Comparison of ENCODE assay signal across 8 cellular contexts in the genomic region with DNA sequence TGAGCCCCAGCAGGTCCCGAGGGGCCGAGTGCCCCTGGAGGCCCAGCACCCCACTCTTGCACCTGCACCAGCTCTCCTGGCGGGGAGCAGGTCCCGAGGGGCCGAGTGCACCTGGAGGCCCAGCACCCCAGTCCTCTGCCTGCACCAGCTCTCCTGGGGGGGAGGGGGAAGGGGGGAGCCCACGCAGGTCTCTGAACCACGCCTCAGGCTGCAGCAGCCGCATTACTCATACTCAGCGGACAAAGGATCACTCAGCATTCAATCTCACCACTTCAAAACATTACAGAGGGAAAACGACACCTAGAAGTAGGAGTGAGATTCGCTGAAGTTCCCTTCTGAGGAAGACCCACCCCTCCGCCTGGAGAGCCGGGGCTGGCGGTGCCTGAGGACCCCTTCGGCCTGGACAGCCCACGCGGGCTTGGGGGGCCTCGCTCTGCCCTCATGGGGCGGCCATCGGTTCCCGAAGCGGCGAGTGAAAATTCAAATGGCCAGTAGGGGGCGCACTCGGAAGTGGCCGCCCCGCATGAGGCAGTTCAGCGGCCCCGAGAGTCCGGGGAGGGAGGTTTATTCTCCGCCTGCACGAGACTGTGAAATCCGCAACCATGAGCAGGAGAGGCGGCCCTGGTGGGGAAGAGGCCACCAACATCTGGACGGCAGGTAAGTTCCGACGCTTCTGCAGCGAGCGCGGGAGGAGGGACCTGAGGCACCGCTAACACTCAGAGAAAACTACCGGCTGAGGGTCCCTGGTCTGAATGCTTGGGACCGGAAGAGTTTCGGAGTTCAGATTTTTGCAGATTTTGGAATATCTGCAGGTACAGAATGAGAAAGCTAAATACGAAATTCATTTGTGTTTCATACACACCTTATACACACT. TPM values are rescaled to one million over a fixed set of nuclear protein-coding genes. Genes with fewer than 3 reads are reported as not detected.
DNase-seq lines count a peak whose midpoint lies in the region; ATAC-seq, FAIRE-seq and TF ChIP-seq lines count a peak whose summit lies in the region.

No MANE protein-coding gene starts in this region.

- no peaks in the 10 kb centered on the region for H3K27me3 ChIP-seq in esophagus (ENCODE audit: control insufficient read depth in 1 of 2, insufficient read depth in 2 of 2, low read length in 2 of 2)
- H3K27me3 ChIP-seq in muscle layer of colon (ENCODE audit: control insufficient read depth in 1 of 2, insufficient read depth in 2 of 2, low read length in 2 of 2) = no peaks in the 10 kb centered on the region

- POLR2A ChIA-PET in A549 (lab: Yijun Ruan, JAX) = interaction anchor here (1.0 kb wide), 1 partner anchor 37 kb away, joined by 3 read pairs; no protein-coding TSS in a partner anchor

- H3K9me3 ChIP-seq in A549 (no peaks in the 10 kb centered on the region), esophagus (ENCODE audit: control insufficient read depth in 2 of 2, insufficient read depth in 1 of 2, low read depth in 1 of 2, low read length in 1 of 2) (no peaks in the 10 kb centered on the region), muscle layer of colon (ENCODE audit: low read length) (no peaks in the 10 kb centered on the region)

- no peak for TF ChIP-seq POLR2A in A549 (IDR thresholded peaks at IDR 0.05; ENCODE audit: low read length)

- WGBS in A549 (ENCODE audit: missing lambda C conversion rate) = 22% methylated on average over 29 of the region's 45 CpGs
- 8 to 10% methylated on average over 45 of the region's 45 CpGs for WGBS in esophagus, 2 donors

- no peak overlapping the region for H3K9ac ChIP-seq in muscle layer of colon (ENCODE audit: low read length)

- peak; percentile 94 for TF ChIP-seq CTCF in A549 (IDR thresholded peaks at IDR 0.05)

- DNase-seq in A549 (ENCODE audit: low read depth in 1 of 2, low spot score in 1 of 2) (peak; percentile 53 to 92), NOMO-1 treated with dmso at 0.1 percent for 144 hours (lab: John Stamatoyannopoulos, UW; ENCODE audit: unreplicated experiment) (peak; percentile 25), activated T-cell treated with anti-CD3 and anti-CD28 coated beads for 4 hours (peak; percentile 54)
- peak; percentile 50 to 56 for DNase-seq in stimulated activated CD8-positive, alpha-beta memory T cell treated with anti-CD3 and anti-CD28 coated beads, Interleukin-7, amount 100 ng/mL, for 48 hours (ENCODE audit: extremely low read depth in 1 of 2, low read depth in 1 of 2)

- H3K4me2 ChIP-seq in A549 = peak overlapping the region; percentile 79

- TF ChIP-seq RAD21 in A549 (conservative IDR thresholded peaks at IDR 0.05 in 1 of 2, IDR thresholded peaks at IDR 0.05 in 1 of 2) = peak; percentile 53 to 61

- TF ChIP-seq EP300 in A549 (IDR thresholded peaks at IDR 0.05) = no peak

- H3K4me1 ChIP-seq in A549 (peaks cover 21% of the 10 kb centered on the region), esophagus (ENCODE audit: control insufficient read depth in 2 of 2, insufficient read depth in 2 of 2, low read length in 1 of 2) (peaks cover 0 to 13% of the 10 kb centered on the region in 2 donors), muscle layer of colon (ENCODE audit: insufficient read depth, low read length) (peaks cover 24% of the 10 kb centered on the region)

- H3K36me3 ChIP-seq in esophagus (ENCODE audit: control insufficient read depth in 2 of 2, insufficient read depth in 2 of 2, low read length in 1 of 2) = peaks cover 0 to 2% of the 10 kb centered on the region in 2 donors
- no peaks in the 10 kb centered on the region for H3K36me3 ChIP-seq in muscle layer of colon (ENCODE audit: insufficient read depth, low read length)

- ATAC-seq in A549 = peak; percentile 87 to 91
- ATAC-seq in GM18517 (IDR thresholded peaks at IDR 0.05; ENCODE audit: unreplicated experiment) = peak; percentile 76
- peak; percentile 68 for ATAC-seq in HG03039 (IDR thresholded peaks at IDR 0.05; ENCODE audit: unreplicated experiment)

- FAIRE-seq in A549 (lab: Jason Lieb, UNC) = no peak

- H3K4me3 ChIP-seq in A549 = peak overlapping the region; percentile 18; the same call in 1 of the 3 replicates
- peak overlapping the region; percentile 30 to 31 for H3K4me3 ChIP-seq in esophagus (ENCODE audit: low read depth in 1 of 2, low read length in 2 of 2)
- peak overlapping the region; percentile 44 to 77 for H3K4me3 ChIP-seq in muscle layer of colon (ENCODE audit: low read depth in 1 of 2, low read length in 2 of 2)

- CTCF ChIA-PET in A549 (lab: Yijun Ruan, JAX) = interaction anchor here (0.6 to 9.7 kb wide), 40 partner anchors 8 to 189 kb away, joined by 3 to 102 read pairs (median 4); a partner anchor contains a TSS

- H3K27ac ChIP-seq in A549 (peak overlapping the region; percentile 60 to 85), esophagus (ENCODE audit: low read depth in 2 of 2, low read length in 1 of 2) (peak overlapping the region in 1 of 2 donors; percentile 24), muscle layer of colon (ENCODE audit: low read depth, low read length) (peak overlapping the region; percentile 48)

TF ChIP-seq in A549, 52 proteins besides CTCF, POLR2A, EP300 and RAD21:
- TF ChIP-seq CBX8 (IDR thresholded peaks at IDR 0.05) (no peak), CHD4 (IDR thresholded peaks at IDR 0.05; ENCODE audit: borderline replicate concordance) (no peak), BHLHE40 (IDR thresholded peaks at IDR 0.05; ENCODE audit: low read depth, low read length) (0 out of 2 replicates have a peak, but pooled peaks have one; percentile 17), GATA3 (IDR thresholded peaks at IDR 0.05; ENCODE audit: borderline replicate concordance) (no peak), JUNB (IDR thresholded peaks at IDR 0.05) (no peak), HDAC2 (IDR thresholded peaks at IDR 0.05) (no peak), RNF2 (IDR thresholded peaks at IDR 0.05; ENCODE audit: borderline replicate concordance, low read depth) (no peak), NPAS2 (CRISPR knock-in tag; IDR thresholded peaks at IDR 0.05; ENCODE audit: borderline replicate concordance) (no peak), HEYL (CRISPR knock-in tag; IDR thresholded peaks at IDR 0.05) (no peak), EHF (CRISPR knock-in tag; IDR thresholded peaks at IDR 0.05) (no peak), RFX5 (IDR thresholded peaks at IDR 0.05) (no peak), SMC3 (IDR thresholded peaks at IDR 0.05) (peak; percentile 71), ZC3H11A (IDR thresholded peaks at IDR 0.05) (no peak)
- TF ChIP-seq, protein P1, sequence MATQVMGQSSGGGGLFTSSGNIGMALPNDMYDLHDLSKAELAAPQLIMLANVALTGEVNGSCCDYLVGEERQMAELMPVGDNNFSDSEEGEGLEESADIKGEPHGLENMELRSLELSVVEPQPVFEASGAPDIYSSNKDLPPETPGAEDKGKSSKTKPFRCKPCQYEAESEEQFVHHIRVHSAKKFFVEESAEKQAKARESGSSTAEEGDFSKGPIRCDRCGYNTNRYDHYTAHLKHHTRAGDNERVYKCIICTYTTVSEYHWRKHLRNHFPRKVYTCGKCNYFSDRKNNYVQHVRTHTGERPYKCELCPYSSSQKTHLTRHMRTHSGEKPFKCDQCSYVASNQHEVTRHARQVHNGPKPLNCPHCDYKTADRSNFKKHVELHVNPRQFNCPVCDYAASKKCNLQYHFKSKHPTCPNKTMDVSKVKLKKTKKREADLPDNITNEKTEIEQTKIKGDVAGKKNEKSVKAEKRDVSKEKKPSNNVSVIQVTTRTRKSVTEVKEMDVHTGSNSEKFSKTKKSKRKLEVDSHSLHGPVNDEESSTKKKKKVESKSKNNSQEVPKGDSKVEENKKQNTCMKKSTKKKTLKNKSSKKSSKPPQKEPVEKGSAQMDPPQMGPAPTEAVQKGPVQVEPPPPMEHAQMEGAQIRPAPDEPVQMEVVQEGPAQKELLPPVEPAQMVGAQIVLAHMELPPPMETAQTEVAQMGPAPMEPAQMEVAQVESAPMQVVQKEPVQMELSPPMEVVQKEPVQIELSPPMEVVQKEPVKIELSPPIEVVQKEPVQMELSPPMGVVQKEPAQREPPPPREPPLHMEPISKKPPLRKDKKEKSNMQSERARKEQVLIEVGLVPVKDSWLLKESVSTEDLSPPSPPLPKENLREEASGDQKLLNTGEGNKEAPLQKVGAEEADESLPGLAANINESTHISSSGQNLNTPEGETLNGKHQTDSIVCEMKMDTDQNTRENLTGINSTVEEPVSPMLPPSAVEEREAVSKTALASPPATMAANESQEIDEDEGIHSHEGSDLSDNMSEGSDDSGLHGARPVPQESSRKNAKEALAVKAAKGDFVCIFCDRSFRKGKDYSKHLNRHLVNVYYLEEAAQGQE (IDR thresholded peaks at IDR 0.05) = no peak
- TF ChIP-seq, protein P2, sequence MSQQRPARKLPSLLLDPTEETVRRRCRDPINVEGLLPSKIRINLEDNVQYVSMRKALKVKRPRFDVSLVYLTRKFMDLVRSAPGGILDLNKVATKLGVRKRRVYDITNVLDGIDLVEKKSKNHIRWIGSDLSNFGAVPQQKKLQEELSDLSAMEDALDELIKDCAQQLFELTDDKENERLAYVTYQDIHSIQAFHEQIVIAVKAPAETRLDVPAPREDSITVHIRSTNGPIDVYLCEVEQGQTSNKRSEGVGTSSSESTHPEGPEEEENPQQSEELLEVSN (IDR thresholded peaks at IDR 0.05; ENCODE audit: borderline replicate concordance, low read depth) = peak; percentile 70; the same call in 1 of the 2 replicates
- TF ChIP-seq, protein P3, sequence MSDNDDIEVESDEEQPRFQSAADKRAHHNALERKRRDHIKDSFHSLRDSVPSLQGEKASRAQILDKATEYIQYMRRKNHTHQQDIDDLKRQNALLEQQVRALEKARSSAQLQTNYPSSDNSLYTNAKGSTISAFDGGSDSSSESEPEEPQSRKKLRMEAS (IDR thresholded peaks at IDR 0.05) = peak; percentile 64

RNA-seq across cellular contexts. Expression of a gene that starts 1.1 kb away (rescaled TPM):
- 0.23 and 0.30 TPM in 2 replicates for polyA plus RNA-seq in A549 (2011; rRNA removed)
- polyA plus RNA-seq in A549 (2012; cell fraction: cytosol; rRNA removed) = 0.46 and 0.70 TPM in 2 replicates
- polyA plus RNA-seq in A549 (2012; cell fraction: nucleus; rRNA removed) = 0.72 and 0.91 TPM in 2 replicates
- polyA plus RNA-seq in A549 (2017; fragmentation: RNase III; extraction: RNeasy Plus Mini Kit Qiagen cat#74134 plus additional on column Dnase treatment) = 0.50 to 0.80 TPM (median 0.54 TPM) in 3 replicates
- 0.44 and 0.45 TPM in 2 replicates for polyA minus RNA-seq in A549 (2011; rRNA and poly(A)+ RNA removed)
- polyA plus RNA-seq in esophagus = 1 to 10 TPM in 1 of 2 donors, under 1 TPM in 1; 0.81 to 1.1 TPM

RNA-seq across cellular contexts. Expression of a gene that starts 42.5 kb away (rescaled TPM):
- polyA plus RNA-seq in A549 (2011; rRNA removed) = 0.50 and 0.87 TPM in 2 replicates
- polyA plus RNA-seq in A549 (2012; cell fraction: cytosol; rRNA removed) = 1.3 and 2.3 TPM in 2 replicates
- polyA plus RNA-seq in A549 (2012; cell fraction: nucleus; rRNA removed) = 1.7 and 2.9 TPM in 2 replicates
- polyA plus RNA-seq in A549 (2017; fragmentation: RNase III; extraction: RNeasy Plus Mini Kit Qiagen cat#74134 plus additional on column Dnase treatment) = 0.70 to 0.75 TPM (median 0.74 TPM) in 3 replicates
- 0.68 and 1.7 TPM in 2 replicates for polyA minus RNA-seq in A549 (2011; rRNA and poly(A)+ RNA removed)
- 1 to 10 TPM; 4.5 to 6.3 TPM for polyA plus RNA-seq in esophagus
